ENCODE assay signal across 22 cellular contexts in genomic region chr2:201520201-201520600, GRCh38.
DNase-seq lines count a peak whose midpoint lies in the region; ATAC-seq, FAIRE-seq and TF ChIP-seq lines count a peak whose summit lies in the region.
"Had no signal": no experiment of that assay in that cellular context is flagged by ENCODE, and none has a peak within 500 bp of the region (broad histone marks: within the 10 kb centered on the region; RNA-seq: fewer than 3 reads in every experiment).

No MANE protein-coding gene starts in this region.

- WGBS in IMR-90 (ENCODE audit: extremely low coverage in 2 of 2, insufficient read length in 1 of 2), 2 experiments = no CpG with 5 or more reads among the region's 2 CpGs

- H3K79me1 ChIP-seq in IMR-90 (ENCODE audit: low read depth in 1 of 2, low read length in 2 of 2) = no peaks in the 10 kb centered on the region

- no peaks in the 10 kb centered on the region for H4K20me1 ChIP-seq in IMR-90 (ENCODE audit: insufficient read depth, low read length)
- H4K20me1 ChIP-seq in astrocyte (ENCODE audit: insufficient read depth, low read length) = no peaks in the 10 kb centered on the region

- no peak overlapping the region for H3K14ac ChIP-seq in IMR-90 (replicated peaks; ENCODE audit: low read depth, low read length)

- H3K4ac ChIP-seq in IMR-90 (ENCODE audit: low read depth, low read length) = no peak overlapping the region

- H3K4me1 ChIP-seq in IMR-90 (ENCODE audit: control insufficient read depth, insufficient read depth, low read length) (peaks cover 2% of the 10 kb centered on the region), astrocyte (ENCODE audit: insufficient read depth, low read length) (peaks cover 9% of the 10 kb centered on the region)
- H3K4me1 ChIP-seq: BE2C, Caco-2, HAP-1 had no signal

- peaks cover 12% of the 10 kb centered on the region for H3K36me3 Mint-ChIP-seq in astrocyte (ENCODE audit: low read depth, unreplicated experiment)

- H2AFZ ChIP-seq in IMR-90 (replicated peaks; ENCODE audit: low read length, poor library complexity) = no peak overlapping the region
- H2AFZ ChIP-seq in astrocyte (ENCODE audit: low read depth, low read length) = no peak overlapping the region
- H2AFZ ChIP-seq: GM23248 had no signal

- DNase-seq in IMR-90 = peak; percentile 65
- DNase-seq in astrocyte (ENCODE audit: low read depth) = peak; percentile 46
- peak; percentile 21 for DNase-seq in fibroblast of villous mesenchyme (ENCODE audit: low read depth)
- no peak for DNase-seq in NCI-H345 (lab: John Stamatoyannopoulos, UW)
- no peak for DNase-seq in stimulated activated naive CD4-positive, alpha-beta T cell treated with Interleukin-2 at 50 U/mL for 16 hours (lab: John Stamatoyannopoulos, UW)
- DNase-seq in stimulated activated naive CD8-positive, alpha-beta T cell treated with anti-CD3 and anti-CD28 coated beads, Interleukin-15, amount 100 ng/mL, for 72 hours = no peak
- DNase-seq in SW480 (ENCODE audit: low spot score) = no peak
- DNase-seq: ACHN; BE2C; C1 segment of cervical spinal cord; Caco-2; CD4-positive, CD25-positive, alpha-beta regulatory T cell; CD8-positive, alpha-beta memory T cell; DMS79; GM23248 had no signal

- H3K4me2 ChIP-seq in IMR-90 (ENCODE audit: low read depth, low read length) = no peak overlapping the region
- no peak overlapping the region for H3K4me2 ChIP-seq in astrocyte (ENCODE audit: low read length)

- no peaks in the 10 kb centered on the region for H3K27me3 Mint-ChIP-seq in astrocyte (ENCODE audit: low read depth, unreplicated experiment)
- no peaks in the 10 kb centered on the region for H3K27me3 Mint-ChIP-seq in stimulated activated naive CD8-positive, alpha-beta T cell treated with anti-CD3 and anti-CD28 coated beads, Interleukin-15, amount 100 ng/mL, for 72 hours
- H3K27me3 Mint-ChIP-seq: CD4-positive, CD25-positive, alpha-beta regulatory T cell had no signal

- H2AK5ac ChIP-seq in IMR-90 (ENCODE audit: low read depth, low read length) = no peak overlapping the region

- ATAC-seq in IMR-90 (ENCODE audit: low read depth) = peak; percentile 67
- ATAC-seq in stimulated activated naive CD8-positive, alpha-beta T cell treated with anti-CD3 and anti-CD28 coated beads, Interleukin-15, amount 100 ng/mL, for 72 hours = no peak
- ATAC-seq: GM12878, K562 had no signal

- H3K79me2 ChIP-seq in astrocyte (ENCODE audit: insufficient read depth, low read length) = no peaks in the 10 kb centered on the region

- no peak overlapping the region for H3K18ac ChIP-seq in IMR-90 (ENCODE audit: low read depth, low read length)

- peaks cover 6% of the 10 kb centered on the region; the same call in 1 of the 2 replicates for H3K9me1 ChIP-seq in IMR-90 (ENCODE audit: insufficient read depth, low read length)

- BruUV-seq in IMR-90 (replicated peaks; lab: Mats Ljungman, UMichigan) = no TSS peak

- H2BK15ac ChIP-seq in IMR-90 (ENCODE audit: low read depth, low read length) = no peak overlapping the region

- H2BK20ac ChIP-seq in IMR-90 (ENCODE audit: low read depth, low read length) = no peak overlapping the region

- POLR2A ChIA-PET in IMR-90 (lab: Charles Lee; ENCODE audit: unreplicated experiment) = no interaction called here

- peak overlapping the region; percentile 76 for H3K27ac Mint-ChIP-seq in astrocyte (ENCODE audit: unreplicated experiment)
- H3K27ac Mint-ChIP-seq in stimulated activated naive CD8-positive, alpha-beta T cell treated with anti-CD3 and anti-CD28 coated beads, Interleukin-15, amount 100 ng/mL, for 72 hours = no peak overlapping the region
- H3K27ac Mint-ChIP-seq: CD4-positive, CD25-positive, alpha-beta regulatory T cell had no signal

- H3K27me3 ChIP-seq in IMR-90 (ENCODE audit: control insufficient read depth, insufficient read depth, low read length) = no peaks in the 10 kb centered on the region
- H3K27me3 ChIP-seq in astrocyte (ENCODE audit: insufficient read depth, low read length) = no peaks in the 10 kb centered on the region
- H3K27me3 ChIP-seq: BE2C had no signal

- H2BK5ac ChIP-seq in IMR-90 (ENCODE audit: low read depth, low read length, poor library complexity, severe bottlenecking) = no peak overlapping the region

- in situ Hi-C loops in IMR-90 (cut with MboI; ENCODE audit: low sequenced_read_pairs) = no loop called here

- no peak overlapping the region for H2BK120ac ChIP-seq in IMR-90 (ENCODE audit: low read depth, low read length)

- TF ChIP-seq RAD21 in IMR-90 (IDR thresholded peaks at IDR 0.05; ENCODE audit: low read length) = no peak

- no peak overlapping the region for H2AK9ac ChIP-seq in IMR-90 (replicated peaks; ENCODE audit: low read depth, low read length, poor library complexity)

- no peaks in the 10 kb centered on the region for H3K36me3 ChIP-seq in IMR-90 (ENCODE audit: control insufficient read depth, insufficient read depth, low read length)
- H3K36me3 ChIP-seq in astrocyte (ENCODE audit: insufficient read depth, low read length) = no peaks in the 10 kb centered on the region
- H3K36me3 ChIP-seq: BE2C, HAP-1 had no signal

- H3K56ac ChIP-seq in IMR-90 (ENCODE audit: extremely low read depth, insufficient read depth, low read length) = no peak overlapping the region

- no peak overlapping the region for H3K4me3 Mint-ChIP-seq in astrocyte (ENCODE audit: unreplicated experiment)
- no peak overlapping the region for H3K4me3 Mint-ChIP-seq in stimulated activated naive CD8-positive, alpha-beta T cell treated with anti-CD3 and anti-CD28 coated beads, Interleukin-15, amount 100 ng/mL, for 72 hours
- H3K4me3 Mint-ChIP-seq: CD4-positive, CD25-positive, alpha-beta regulatory T cell; CD8-positive, alpha-beta memory T cell had no signal

- H3K9me3 ChIP-seq in IMR-90 (ENCODE audit: control insufficient read depth, insufficient read depth, low read length) (peaks cover 5% of the 10 kb centered on the region; the same call in 1 of the 2 replicates), astrocyte (ENCODE audit: insufficient read depth, low read depth, low read length) (peaks cover 7% of the 10 kb centered on the region)
- H3K9me3 ChIP-seq: BE2C had no signal

- H3K27ac ChIP-seq in IMR-90 (ENCODE audit: insufficient read depth, low read length) (no peak overlapping the region), astrocyte (ENCODE audit: low read depth, low read length) (no peak overlapping the region)
- H3K27ac ChIP-seq: GM23248, HL-60 had no signal

- no peak overlapping the region for H3K9ac ChIP-seq in IMR-90 (ENCODE audit: low read depth, low read length)
- H3K9ac ChIP-seq in astrocyte (ENCODE audit: low read length) = no peak overlapping the region
- H3K9ac ChIP-seq: GM23248 had no signal

- CTCF ChIA-PET in IMR-90 (lab: Yijun Ruan, JAX) = interaction anchor here (0.7 kb wide), 1 partner anchor 20 kb away, joined by 4 read pairs; no protein-coding TSS in a partner anchor

- H3K4me3 ChIP-seq in IMR-90 (ENCODE audit: insufficient read depth, low read depth, low read length) (no peak overlapping the region), astrocyte (ENCODE audit: insufficient read depth, low read depth, low read length) (no peak overlapping the region), fibroblast of villous mesenchyme (ENCODE audit: low read depth, low read length) (no peak overlapping the region)
- H3K4me3 ChIP-seq: GM12878, GM23248, HAP-1, K562 had no signal

- no peak overlapping the region for H4K5ac ChIP-seq in IMR-90 (ENCODE audit: low read depth, low read length)

- intact Hi-C loops in IMR-90 (cut with micrococcal nuclease) = no loop called here

- TF ChIP-seq CTCF in IMR-90 (conservative IDR thresholded peaks at IDR 0.05; ENCODE audit: low read depth, low read length) = no peak
- no peak for TF ChIP-seq CTCF in astrocyte (IDR thresholded peaks at IDR 0.05; ENCODE audit: insufficient read depth, low read depth, low read length)
- no peak for TF ChIP-seq CTCF in fibroblast of villous mesenchyme (IDR thresholded peaks at IDR 0.05; ENCODE audit: insufficient read depth, low read depth, low read length)

- dilution Hi-C loops in IMR-90 (cut with HindIII; ENCODE audit: low sequenced_read_pairs, unreplicated experiment) = no loop called here

- H3K4me1 Mint-ChIP-seq in astrocyte (ENCODE audit: low read depth, unreplicated experiment) = peaks cover 29% of the 10 kb centered on the region
- peaks cover 9% of the 10 kb centered on the region for H3K4me1 Mint-ChIP-seq in stimulated activated naive CD8-positive, alpha-beta T cell treated with anti-CD3 and anti-CD28 coated beads, Interleukin-15, amount 100 ng/mL, for 72 hours

- TF ChIP-seq POLR2A in IMR-90 (IDR thresholded peaks at IDR 0.05; ENCODE audit: low read depth, low read length) = no peak

- no peak overlapping the region for H4K91ac ChIP-seq in IMR-90 (ENCODE audit: insufficient read depth, low read depth, low read length)

- peak; percentile 17 for FAIRE-seq in astrocyte (lab: Jason Lieb, UNC)
- FAIRE-seq: A204.1, D721Med, GM12878, GM19239, K562 had no signal

- H3K23ac ChIP-seq in IMR-90 (ENCODE audit: low read depth, low read length) = no peak overlapping the region

- H4K8ac ChIP-seq in IMR-90 (ENCODE audit: low read depth in 2 of 2, low read length in 2 of 2) = no peak overlapping the region

- peaks cover 36% of the 10 kb centered on the region for H3K9me3 Mint-ChIP-seq in astrocyte (ENCODE audit: unreplicated experiment)
- H3K9me3 Mint-ChIP-seq in stimulated activated naive CD8-positive, alpha-beta T cell treated with anti-CD3 and anti-CD28 coated beads, Interleukin-15, amount 100 ng/mL, for 72 hours = peaks cover 54 to 65% of the 10 kb centered on the region in 2 donors

TF ChIP-seq in IMR-90, 13 proteins besides CTCF, POLR2A, EP300 and RAD21:
- TF ChIP-seq MAFK (IDR thresholded peaks at IDR 0.05; ENCODE audit: low read depth, low read length) (no peak), BHLHE40 (IDR thresholded peaks at IDR 0.05; ENCODE audit: low read depth, low read length) (no peak), MAZ (IDR thresholded peaks at IDR 0.05; ENCODE audit: borderline replicate concordance, low read depth, low read length) (no peak), CEBPB (IDR thresholded peaks at IDR 0.05; ENCODE audit: low read depth, low read length) (no peak), NFE2L2 (IDR thresholded peaks at IDR 0.05; ENCODE audit: low read depth, low read length) (no peak), MXI1 (IDR thresholded peaks at IDR 0.05; ENCODE audit: borderline replicate concordance, low read depth, low read length) (no peak), USF2 (IDR thresholded peaks at IDR 0.05; ENCODE audit: low read depth, low read length) (no peak)

Comparison
In these comparisons a context has a peak if more than half of its experiments do, and no peak if none do; other contexts are left out.
1. DNase-seq: peak in IMR-90 (single experiment), astrocyte (single experiment) and fibroblast of villous mesenchyme (single experiment); none in NCI-H345 (single experiment), stimulated activated naive CD4-positive, alpha-beta T cell treated with Interleukin-2 at 50 U/mL for 16 hours (single experiment), stimulated activated naive CD8-positive, alpha-beta T cell treated with anti-CD3 and anti-CD28 coated beads, Interleukin-15, amount 100 ng/mL, for 72 hours (0 of 2) and SW480 (single experiment).